29 cellular contexts compared by ENCODE assay signal in the genomic region with DNA sequence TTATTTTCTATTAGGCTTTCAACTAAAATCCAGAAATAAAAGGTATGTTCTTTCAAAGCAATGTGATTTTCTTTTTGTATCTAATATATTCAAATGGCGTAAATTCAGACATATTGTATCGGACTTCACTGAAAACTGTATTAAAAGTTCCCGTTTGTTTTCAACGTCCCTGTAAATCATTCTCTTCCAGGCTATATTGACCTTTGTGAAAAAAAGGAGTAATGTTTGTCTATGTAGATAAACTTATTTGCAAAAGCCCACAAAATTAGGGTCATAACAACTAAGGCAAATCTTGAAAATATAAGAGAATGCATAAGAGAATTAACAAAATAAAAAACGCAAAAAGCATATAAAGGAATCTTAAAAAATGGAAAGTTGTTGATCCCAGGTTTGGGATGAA.
"Had no signal": no experiment of that assay in that cellular context is flagged by ENCODE, and none has a peak within 500 bp of the region (broad histone marks: within the 10 kb centered on the region; RNA-seq: fewer than 3 reads in every experiment).

No MANE protein-coding gene starts in this region.

- H3K9me3 ChIP-seq: colonic mucosa, esophagus squamous epithelium, gastrocnemius medialis, heart left ventricle had no signal

- H3K27me3 Mint-ChIP-seq: dendritic cell treated with granulocyte-macrophage colony-stimulating factor and Interleukin-4, amounts not matched to agents 40 ng/mL and 50 ng/mL, for 4 days had no signal

- ATAC-seq: effector memory CD8-positive, alpha-beta T cell; esophagus mucosa; foreskin keratinocyte; gastrocnemius medialis; gastroesophageal sphincter; heart left ventricle; heart right ventricle had no signal

- FAIRE-seq: colon, endometrium, endothelial cell of umbilical vein, frontal cortex had no signal

- H3K4me3 ChIP-seq: colonic mucosa, coronary artery, dorsolateral prefrontal cortex, esophagus muscularis mucosa, esophagus squamous epithelium, gastrocnemius medialis, gastroesophageal sphincter, heart left ventricle, heart right ventricle had no signal

- H3K4me1 ChIP-seq: colonic mucosa, esophagus muscularis mucosa, esophagus squamous epithelium, foreskin keratinocyte, gastrocnemius medialis, gastroesophageal sphincter, heart left ventricle, heart right ventricle had no signal

- H3K4me3 Mint-ChIP-seq: dendritic cell treated with granulocyte-macrophage colony-stimulating factor and Interleukin-4, amounts not matched to agents 40 ng/mL and 50 ng/mL, for 4 days; effector memory CD8-positive, alpha-beta T cell; endodermal cell had no signal

- H3K27me3 ChIP-seq: colonic mucosa, esophagus muscularis mucosa, foreskin keratinocyte, gastrocnemius medialis, gastroesophageal sphincter, heart left ventricle had no signal

- DNase-seq: colonic mucosa; cortex of kidney; dermis blood vessel endothelial cell; dorsolateral prefrontal cortex; effector CD4-positive, alpha-beta T cell; effector CD8-positive, alpha-beta T cell; effector memory CD4-positive, alpha-beta T cell; effector memory CD8-positive, alpha-beta T cell; endodermal cell; erythroblast; esophagus squamous epithelium; foreskin fibroblast; foreskin keratinocyte; foreskin melanocyte; gastrocnemius medialis; glutamatergic neuron; head of caudate nucleus; heart left ventricle; heart right ventricle had no signal

- H3K9me3 Mint-ChIP-seq: effector memory CD8-positive, alpha-beta T cell had no signal

- H3K27ac ChIP-seq: colonic mucosa, coronary artery, dorsolateral prefrontal cortex, epithelial cell of prostate, esophagus muscularis mucosa, esophagus squamous epithelium, foreskin keratinocyte, gastrocnemius medialis, gastroesophageal sphincter, heart left ventricle, heart right ventricle had no signal

- H3K27ac Mint-ChIP-seq: dendritic cell treated with granulocyte-macrophage colony-stimulating factor and Interleukin-4, amounts not matched to agents 40 ng/mL and 50 ng/mL, for 4 days; effector memory CD8-positive, alpha-beta T cell; endodermal cell had no signal

- H3K36me3 ChIP-seq: colonic mucosa, esophagus muscularis mucosa, esophagus squamous epithelium, gastrocnemius medialis, gastroesophageal sphincter, heart left ventricle, heart right ventricle had no signal
